ENCODE assay signal across 14 cellular contexts in genomic region chr14:76767681-76768055, GRCh38. TPM values are rescaled to one million over a fixed set of nuclear protein-coding genes. Genes with fewer than 3 reads are reported as not detected.
DNase-seq lines count a peak whose midpoint lies in the region; ATAC-seq and TF ChIP-seq lines count a peak whose summit lies in the region.
"Had no signal": no experiment of that assay in that cellular context is flagged by ENCODE, and none has a peak within 500 bp of the region (broad histone marks: within the 10 kb centered on the region; RNA-seq: fewer than 3 reads in every experiment).

No MANE protein-coding gene starts in this region.

- no peak for TF ChIP-seq CTCF in Loucy (conservative IDR thresholded peaks at IDR 0.05; ENCODE audit: low read length)
- no peak for TF ChIP-seq CTCF in gastroesophageal sphincter (IDR thresholded peaks at IDR 0.05)
- TF ChIP-seq CTCF in neural progenitor cell (IDR thresholded peaks at IDR 0.05) = no peak
- no peak for TF ChIP-seq CTCF in mucosa of descending colon (IDR thresholded peaks at IDR 0.05)

- peaks cover 45% of the 10 kb centered on the region for H3K4me1 Mint-ChIP-seq in neural progenitor cell

- TF ChIP-seq POLR2A in gastroesophageal sphincter (IDR thresholded peaks at IDR 0.05) = no peak

- TF ChIP-seq EP300 in gastroesophageal sphincter (IDR thresholded peaks at IDR 0.05) = no peak

- H3K9me3 Mint-ChIP-seq in neural progenitor cell = no peaks in the 10 kb centered on the region

- peak overlapping the region; percentile 20; the same call in 1 of the 2 replicates for H3K4me3 ChIP-seq in BLaER1
- peak overlapping the region; percentile 59 for H3K4me3 ChIP-seq in Loucy (ENCODE audit: low read length, poor library complexity, severe bottlenecking)
- H3K4me3 ChIP-seq in gastroesophageal sphincter = no peak overlapping the region
- H3K4me3 ChIP-seq in neural progenitor cell = no peak overlapping the region
- H3K4me3 ChIP-seq in mucosa of descending colon = no peak overlapping the region
- H3K4me3 ChIP-seq: HAP-1 had no signal

- no peak overlapping the region for H3K4me3 Mint-ChIP-seq in neural progenitor cell
- H3K4me3 Mint-ChIP-seq: activated CD8-positive, alpha-beta memory T cell treated with anti-CD3 and anti-CD28 coated beads, Interleukin-2, amount 10 ng/mL, durations not matched to agents 7 days and 5 days had no signal

- H3K9me3 ChIP-seq in BLaER1 = no peaks in the 10 kb centered on the region
- H3K9me3 ChIP-seq in Loucy (ENCODE audit: insufficient read depth, low read depth, low read length) = no peaks in the 10 kb centered on the region
- H3K9me3 ChIP-seq in gastroesophageal sphincter = no peaks in the 10 kb centered on the region
- no peaks in the 10 kb centered on the region for H3K9me3 ChIP-seq in neural progenitor cell (ENCODE audit: low read depth)
- no peaks in the 10 kb centered on the region for H3K9me3 ChIP-seq in mucosa of descending colon
- H3K9me3 ChIP-seq: HAP-1 had no signal

- DNase-seq in neural progenitor cell (ENCODE audit: low spot score) (no peak), mucosa of descending colon (no peak), HUDEP-2 (lab: John Stamatoyannopoulos, UW; ENCODE audit: unreplicated experiment in 76 of 76) (no peak), Kasumi-1 (lab: John Stamatoyannopoulos, UW) (no peak)
- DNase-seq: EL, NCI-H1105 treated with DMSO at 0.1 percent for 48 hours had no signal

- ATAC-seq in gastroesophageal sphincter (no peak), mucosa of descending colon (no peak), HG03439 (IDR thresholded peaks at IDR 0.05; ENCODE audit: unreplicated experiment) (no peak)

- peaks cover 6% of the 10 kb centered on the region for H3K27me3 Mint-ChIP-seq in neural progenitor cell (ENCODE audit: insufficient read depth, low read depth)

- H3K9ac ChIP-seq in BLaER1 (no peak overlapping the region; the same call in 1 of the 2 replicates), Loucy (ENCODE audit: low read depth, low read length, poor library complexity, severe bottlenecking) (peak overlapping the region; percentile 28), neural progenitor cell (no peak overlapping the region)

- H3K36me3 ChIP-seq in BLaER1 = no peaks in the 10 kb centered on the region
- no peaks in the 10 kb centered on the region for H3K36me3 ChIP-seq in Loucy (ENCODE audit: insufficient read depth, low read length)
- H3K36me3 ChIP-seq in gastroesophageal sphincter = no peaks in the 10 kb centered on the region
- no peaks in the 10 kb centered on the region for H3K36me3 ChIP-seq in neural progenitor cell
- H3K36me3 ChIP-seq in mucosa of descending colon (ENCODE audit: low read depth) = no peaks in the 10 kb centered on the region
- H3K36me3 ChIP-seq: HAP-1 had no signal

- H3K27ac ChIP-seq in BLaER1 (peak overlapping the region; percentile 69), gastroesophageal sphincter (peak overlapping the region in 3 of 4 donors; percentile 24 to 62 (median 39)), neural progenitor cell (no peak overlapping the region)

- H3K27me3 ChIP-seq in BLaER1 = peaks cover 9% of the 10 kb centered on the region
- no peaks in the 10 kb centered on the region for H3K27me3 ChIP-seq in Loucy (ENCODE audit: insufficient read depth, low read length, poor library complexity, severe bottlenecking)
- H3K27me3 ChIP-seq in gastroesophageal sphincter = no peaks in the 10 kb centered on the region
- peaks cover 18% of the 10 kb centered on the region for H3K27me3 ChIP-seq in neural progenitor cell

- H3K27ac Mint-ChIP-seq in neural progenitor cell = peak overlapping the region; percentile 90

- 91 to 100% methylated on average over 1 to 4 of the region's 4 CpGs for WGBS in gastroesophageal sphincter (ENCODE audit: low coverage in 1 of 2), 2 donors

- H3K36me3 Mint-ChIP-seq in neural progenitor cell = peaks cover 8% of the 10 kb centered on the region
- H3K36me3 Mint-ChIP-seq: activated CD8-positive, alpha-beta memory T cell treated with anti-CD3 and anti-CD28 coated beads, Interleukin-2, amount 10 ng/mL, durations not matched to agents 7 days and 5 days had no signal

- peaks cover 51% of the 10 kb centered on the region for H3K4me1 ChIP-seq in BLaER1
- peaks cover 41% of the 10 kb centered on the region for H3K4me1 ChIP-seq in Loucy (ENCODE audit: insufficient read depth, low read length, poor library complexity, severe bottlenecking)
- peaks cover 0 to 62% (median 12%) of the 10 kb centered on the region in 3 donors for H3K4me1 ChIP-seq in gastroesophageal sphincter
- H3K4me1 ChIP-seq in neural progenitor cell = peaks cover 18% of the 10 kb centered on the region
- peaks cover 4% of the 10 kb centered on the region for H3K4me1 ChIP-seq in mucosa of descending colon (ENCODE audit: low read depth)
- H3K4me1 ChIP-seq: HAP-1 had no signal

- H3K4me2 ChIP-seq in BLaER1 (peak overlapping the region; percentile 86), Loucy (ENCODE audit: low read depth, low read length, poor library complexity, severe bottlenecking) (peak overlapping the region; percentile 75), neural progenitor cell (peak overlapping the region; percentile 41)

- H3K79me2 ChIP-seq in Loucy (ENCODE audit: insufficient read depth, low read length) = no peaks in the 10 kb centered on the region; the same call in 1 of the 2 replicates
- H3K79me2 ChIP-seq in neural progenitor cell (ENCODE audit: low read depth) = no peaks in the 10 kb centered on the region

- intact Hi-C loops in mucosa of descending colon (cut with DNase I, micrococcal nuclease) = loop anchor here in 1 of 2 donors (10.0 kb wide), 1 partner anchor 53 kb away; no protein-coding TSS in a partner anchor

- H4K20me1 ChIP-seq in BLaER1 (peaks cover 8% of the 10 kb centered on the region; the same call in 1 of the 2 replicates), Loucy (ENCODE audit: insufficient read depth, low read length, poor library complexity, severe bottlenecking) (peaks cover 3% of the 10 kb centered on the region), neural progenitor cell (ENCODE audit: low read depth) (peaks cover 15% of the 10 kb centered on the region)

- no peaks in the 10 kb centered on the region for H3K9me2 ChIP-seq in Loucy (replicated peaks; ENCODE audit: low read depth, low read length)

- H3F3A ChIP-seq in Loucy (ENCODE audit: low read depth) = no peaks in the 10 kb centered on the region
- H3F3A ChIP-seq in neural progenitor cell (ENCODE audit: low read depth) = no peaks in the 10 kb centered on the region

- peak overlapping the region; percentile 49; the same call in 1 of the 2 replicates for H2AFZ ChIP-seq in Loucy (ENCODE audit: low read length)
- H2AFZ ChIP-seq in neural progenitor cell (replicated peaks) = no peak overlapping the region

RNA-seq across cellular contexts. Expression of gene VASH1, which starts 6.4 kb away (rescaled TPM):
- total RNA-seq in gastroesophageal sphincter = 10 to 100 TPM in 2 of 4 donors, 1 to 10 TPM in 2; 4.3 to 12.8 (median 9.9) TPM
- 10.3 and 20.1 TPM in 2 replicates for total RNA-seq in neural progenitor cell (ENCODE audit: low replicate concordance)
- 10 to 100 TPM in 1 of 3 donors, 1 to 10 TPM in 2; 4.8 to 11.6 (median 5.4) TPM for total RNA-seq in mucosa of descending colon

RNA-seq across cellular contexts. Expression of gene ANGEL1, which starts 45.0 kb away (rescaled TPM):
- total RNA-seq in gastroesophageal sphincter (10 to 100 TPM in 2 of 4 donors, 1 to 10 TPM in 2; 9.0 to 27.5 (median 12.2) TPM), neural progenitor cell (ENCODE audit: low replicate concordance) (23.2 and 28.7 TPM in 2 replicates), mucosa of descending colon (10 to 100 TPM; 12.6 to 17.1 (median 13.5) TPM)

RNA-seq across cellular contexts. Expression of gene LRRC74A, which starts 58.5 kb away (rescaled TPM):
- not detected for total RNA-seq in gastroesophageal sphincter
- not detected in 2 replicates for total RNA-seq in neural progenitor cell (ENCODE audit: low replicate concordance)
- total RNA-seq in mucosa of descending colon = not detected
- total RNA-seq: activated CD8-positive, alpha-beta memory T cell treated with anti-CD3 and anti-CD28 coated beads, Interleukin-2, amount 10 ng/mL, durations not matched to agents 7 days and 5 days; frontal cortex; kidney epithelial cell had no signal

Comparison
In these comparisons a context has a peak if more than half of its experiments do, and no peak if none do; other contexts are left out.
1. H3K4me3 ChIP-seq: peak in BLaER1 (single experiment) and Loucy (single experiment); none in gastroesophageal sphincter (0 of 2), neural progenitor cell (single experiment) and mucosa of descending colon (single experiment).
2. Peak in every context shown above with its lines, with median percentiles within 50 percentile points of each other: H3K4me2 ChIP-seq.